20 cellular contexts compared by ENCODE assay signal in the genomic region with DNA sequence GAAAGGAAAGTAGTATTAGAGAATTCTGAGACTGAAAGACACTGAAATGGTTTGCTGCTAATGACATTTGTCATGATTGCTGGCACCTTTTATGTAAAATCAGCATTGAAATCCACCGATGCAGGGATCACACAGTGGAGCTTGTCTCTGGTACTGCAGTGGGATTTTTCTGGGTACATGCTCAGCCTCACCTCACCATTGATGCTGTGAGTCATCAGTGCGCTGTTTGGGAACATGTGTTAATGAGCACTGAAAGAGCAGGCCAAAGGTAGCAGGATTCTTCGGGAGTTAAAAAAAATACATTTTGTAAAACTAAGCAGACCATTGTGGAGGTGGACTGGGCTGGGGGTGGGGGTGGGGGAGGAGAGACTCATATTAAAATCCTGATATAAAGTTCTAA.
A peak's percentile ranks its signal among the peaks of the same experiment; 100 is the strongest.
DNase-seq lines count a peak whose midpoint lies in the region; TF ChIP-seq lines count a peak whose summit lies in the region.
"Had no signal": no experiment of that assay in that cellular context is flagged by ENCODE, and none has a peak within 500 bp of the region (broad histone marks: within the 10 kb centered on the region; RNA-seq: fewer than 3 reads in every experiment).

No MANE protein-coding gene starts in this region.

- H3K36me3 ChIP-seq in MG63 (peaks cover 3% of the 10 kb centered on the region), mammary epithelial cell (ENCODE audit: insufficient read depth, low read length) (no peaks in the 10 kb centered on the region), prostate gland (no peaks in the 10 kb centered on the region)
- H3K36me3 ChIP-seq: BE2C, cardiac muscle cell, ovary had no signal

- no peaks in the 10 kb centered on the region for H4K20me1 ChIP-seq in mammary epithelial cell (ENCODE audit: insufficient read depth, low read length)

- in situ Hi-C loops in mammary epithelial cell (cut with MboI; ENCODE audit: low sequenced_read_pairs in 2 of 2): no loop called here

- no peak overlapping the region for H3K27ac ChIP-seq in mammary epithelial cell (ENCODE audit: insufficient read depth, low read depth, low read length)
- H3K27ac ChIP-seq in prostate gland: no peak overlapping the region
- H3K27ac ChIP-seq: cardiac muscle cell, HL-60, ovary had no signal

- H3K9me3 ChIP-seq in MG63 (no peaks in the 10 kb centered on the region), mammary epithelial cell (replicated peaks; ENCODE audit: insufficient read depth, low read length) (no peaks in the 10 kb centered on the region), prostate gland (no peaks in the 10 kb centered on the region)
- H3K9me3 ChIP-seq: BE2C, ovary had no signal

- 11% methylated on average over 3 of the region's 3 CpGs for WGBS in mammary epithelial cell (ENCODE audit: low coverage, missing lambda C conversion rate)
- 19% methylated on average over 3 of the region's 3 CpGs for WGBS in prostate gland

- H3K27me3 ChIP-seq in MG63: no peaks in the 10 kb centered on the region
- peaks cover 19% of the 10 kb centered on the region for H3K27me3 ChIP-seq in mammary epithelial cell (ENCODE audit: insufficient read depth, low read length)
- H3K27me3 ChIP-seq in prostate gland (replicated peaks; ENCODE audit: insufficient read depth): peaks cover 2% of the 10 kb centered on the region
- H3K27me3 ChIP-seq: BE2C, cardiac muscle cell, ovary had no signal

- TF ChIP-seq CTCF in mammary epithelial cell (conservative IDR thresholded peaks at IDR 0.05 in 1 of 2, IDR thresholded peaks at IDR 0.05 in 1 of 2; ENCODE audit: extremely low read depth in 1 of 2, insufficient read depth in 1 of 2, low read depth in 1 of 2, low read length in 2 of 2) (no peak), prostate gland (IDR thresholded peaks at IDR 0.05) (no peak), GM20000 (IDR thresholded peaks at IDR 0.05; ENCODE audit: extremely low read depth, missing control alignments) (no peak)

- H3K79me2 ChIP-seq in mammary epithelial cell (ENCODE audit: insufficient read depth, low read length): no peaks in the 10 kb centered on the region

- H3K4me1 ChIP-seq in mammary epithelial cell (ENCODE audit: insufficient read depth, low read length) (peaks cover 19% of the 10 kb centered on the region), prostate gland (replicated peaks) (no peaks in the 10 kb centered on the region)

- TF ChIP-seq POLR2A in prostate gland (IDR thresholded peaks at IDR 0.05): no peak

- no peak overlapping the region for H3K4me3 ChIP-seq in MG63
- no peak overlapping the region for H3K4me3 ChIP-seq in mammary epithelial cell (replicated peaks in 1 of 3; ENCODE audit: insufficient read depth in 1 of 3, low read depth in 2 of 3, low read length in 3 of 3)
- H3K4me3 ChIP-seq in prostate gland: no peak overlapping the region
- H3K4me3 ChIP-seq: cardiac muscle cell, ovary had no signal

- intact Hi-C loops in mammary epithelial cell (cut with micrococcal nuclease): no loop called here
- intact Hi-C loops in prostate gland (cut with DNase I): no loop called here

- H3K9ac ChIP-seq in mammary epithelial cell (ENCODE audit: insufficient read depth, low read length): no peak overlapping the region

- CTCF ChIA-PET in mammary epithelial cell (lab: Charles Lee; ENCODE audit: low non-redundant PET): no interaction called here

- dilution Hi-C loops in mammary epithelial cell (cut with HindIII; ENCODE audit: low sequenced_read_pairs): no loop called here

- no peak overlapping the region for H2AFZ ChIP-seq in mammary epithelial cell (ENCODE audit: low read depth, low read length)

- BruUV-seq in mammary epithelial cell (replicated peaks; lab: Mats Ljungman, UMichigan): no TSS peak

- DNase-seq in EL: peak; percentile 31
- DNase-seq in MG63: peak; percentile 45
- peak; percentile 86 for DNase-seq in mammary epithelial cell
- peak; percentile 19 for DNase-seq in prostate gland (ENCODE audit: low spot score)
- no peak for DNase-seq in NCI-H1694 (lab: John Stamatoyannopoulos, UW)
- DNase-seq in GM20000 (ENCODE audit: low spot score): no peak
- no peak for DNase-seq in DMS53 treated with DMSO at 0.1 percent for 48 hours (lab: John Stamatoyannopoulos, UW; ENCODE audit: unreplicated experiment)
- DNase-seq: activated CD4-positive, alpha-beta memory T cell treated with anti-CD3 and anti-CD28 coated beads for 36 hours; activated T-cell treated with anti-CD3 and anti-CD28 coated beads, Interleukin-2, amount 50 U/mL, for 4 hours; DMS53; effector CD4-positive, alpha-beta T cell; Kasumi-1; NCI-H1694 treated with DMSO at 0.1 percent for 48 hours; NCI-H510A treated with DMSO at 0.1 percent for 48 hours; OCI-M1; ovary; stimulated activated CD4-positive, alpha-beta T cell treated with anti-CD3 and anti-CD28 coated beads, Interleukin-4, amount 100 ng/mL, for 24 hours had no signal

- H3K4me2 ChIP-seq in mammary epithelial cell (ENCODE audit: insufficient read depth, low read depth, low read length): peak overlapping the region; percentile 22

Comparison
In these comparisons a context has a peak if more than half of its experiments do, and no peak if none do; other contexts are left out.
1. DNase-seq: peak in EL (single experiment), MG63 (single experiment), mammary epithelial cell (single experiment) and prostate gland (single experiment); none in NCI-H1694 (single experiment), GM20000 (single experiment) and DMS53 treated with DMSO at 0.1 percent for 48 hours (single experiment).